In genomic region chr11:35619030-35619753, GRCh38 we compare ENCODE assay signal across 8 cellular contexts. TPM values are rescaled to one million over a fixed set of nuclear protein-coding genes. Genes with fewer than 3 reads are reported as not detected.
A peak's percentile ranks its signal among the peaks of the same experiment; 100 is the strongest.
DNase-seq lines count a peak whose midpoint lies in the region; ATAC-seq and TF ChIP-seq lines count a peak whose summit lies in the region.

No MANE protein-coding gene starts in this region.

- no peak overlapping the region for H3K27ac ChIP-seq in upper lobe of right lung

- DNase-seq in DMS114 treated with DMSO at 0.1 percent for 48 hours (lab: John Stamatoyannopoulos, UW; ENCODE audit: unreplicated experiment) (peak; percentile 69), epithelial cell of proximal tubule (ENCODE audit: low read depth) (no peak), myocyte (ENCODE audit: low read depth) (peak; percentile 72), upper lobe of right lung (peak; percentile 66)
- DNase-seq in T-helper 2 cell treated with Interferon-gamma antibody and Interleukin-4, amounts not matched to agents 5 μg/mL and 100 μg/mL, for 36 hours (ENCODE audit: low spot score): peak; percentile 7

- no peak overlapping the region for H3K27ac Mint-ChIP-seq in T-helper 2 cell treated with Interferon-gamma antibody and Interleukin-4, amounts not matched to agents 5 μg/mL and 100 μg/mL, for 36 hours

- peaks cover 19% of the 10 kb centered on the region for H3K4me1 ChIP-seq in upper lobe of right lung

- intact Hi-C loops in upper lobe of right lung (cut with DNase I): loop anchor here (5.0 to 10.0 kb wide), 2 partner anchors 186 to 648 kb away; no protein-coding TSS in a partner anchor

- peak; percentile 34 for ATAC-seq in GM19397 (IDR thresholded peaks at IDR 0.05; ENCODE audit: unreplicated experiment)
- ATAC-seq in HG03521 (IDR thresholded peaks at IDR 0.05; ENCODE audit: unreplicated experiment): peak; percentile 23
- peak; percentile 25 for ATAC-seq in upper lobe of right lung
- ATAC-seq in GM19328 (IDR thresholded peaks at IDR 0.05; ENCODE audit: unreplicated experiment): no peak

- TF ChIP-seq CTCF in epithelial cell of proximal tubule (conservative IDR thresholded peaks at IDR 0.05; ENCODE audit: low read depth, low read length) (no peak), upper lobe of right lung (IDR thresholded peaks at IDR 0.05) (no peak)

- no peak overlapping the region for H3K4me3 Mint-ChIP-seq in T-helper 2 cell treated with Interferon-gamma antibody and Interleukin-4, amounts not matched to agents 5 μg/mL and 100 μg/mL, for 36 hours

- no peaks in the 10 kb centered on the region for H3K36me3 Mint-ChIP-seq in T-helper 2 cell treated with Interferon-gamma antibody and Interleukin-4, amounts not matched to agents 5 μg/mL and 100 μg/mL, for 36 hours (ENCODE audit: low read depth)

- H3K36me3 ChIP-seq in upper lobe of right lung: no peaks in the 10 kb centered on the region

- H3K27me3 ChIP-seq in upper lobe of right lung: peaks cover 40% of the 10 kb centered on the region

- no peaks in the 10 kb centered on the region for H3K9me3 Mint-ChIP-seq in T-helper 2 cell treated with Interferon-gamma antibody and Interleukin-4, amounts not matched to agents 5 μg/mL and 100 μg/mL, for 36 hours

- peaks cover 70% of the 10 kb centered on the region for H3K27me3 Mint-ChIP-seq in T-helper 2 cell treated with Interferon-gamma antibody and Interleukin-4, amounts not matched to agents 5 μg/mL and 100 μg/mL, for 36 hours (ENCODE audit: low read depth)

- H3K9me3 ChIP-seq in upper lobe of right lung: no peaks in the 10 kb centered on the region

- H3K4me3 ChIP-seq in epithelial cell of proximal tubule (ENCODE audit: low read depth, low read length) (peak overlapping the region; percentile 60), upper lobe of right lung (peak overlapping the region; percentile 59)

- peaks cover 3% of the 10 kb centered on the region for H3K4me1 Mint-ChIP-seq in T-helper 2 cell treated with Interferon-gamma antibody and Interleukin-4, amounts not matched to agents 5 μg/mL and 100 μg/mL, for 36 hours (ENCODE audit: low read depth)

RNA-seq across cellular contexts. Expression of gene FJX1, which starts 0.9 kb away (rescaled TPM):
- total RNA-seq in epithelial cell of proximal tubule (52.1 and 78.4 TPM in 2 replicates), myocyte (42.9 and 48.1 TPM in 2 replicates), upper lobe of right lung (5.9 TPM)
- polyA plus RNA-seq in myocyte (2012): 62.7 TPM

RNA-seq across cellular contexts. Expression of gene TRIM44, which starts 43.4 kb away (rescaled TPM):
- total RNA-seq in epithelial cell of proximal tubule: 33.9 and 42.1 TPM in 2 replicates
- 43.5 and 56.8 TPM in 2 replicates for total RNA-seq in myocyte
- 48.2 TPM for polyA plus RNA-seq in myocyte (2012)
- 67.2 TPM for total RNA-seq in upper lobe of right lung
